Comparison of ENCODE assay signal across 11 cellular contexts in the genomic region with DNA sequence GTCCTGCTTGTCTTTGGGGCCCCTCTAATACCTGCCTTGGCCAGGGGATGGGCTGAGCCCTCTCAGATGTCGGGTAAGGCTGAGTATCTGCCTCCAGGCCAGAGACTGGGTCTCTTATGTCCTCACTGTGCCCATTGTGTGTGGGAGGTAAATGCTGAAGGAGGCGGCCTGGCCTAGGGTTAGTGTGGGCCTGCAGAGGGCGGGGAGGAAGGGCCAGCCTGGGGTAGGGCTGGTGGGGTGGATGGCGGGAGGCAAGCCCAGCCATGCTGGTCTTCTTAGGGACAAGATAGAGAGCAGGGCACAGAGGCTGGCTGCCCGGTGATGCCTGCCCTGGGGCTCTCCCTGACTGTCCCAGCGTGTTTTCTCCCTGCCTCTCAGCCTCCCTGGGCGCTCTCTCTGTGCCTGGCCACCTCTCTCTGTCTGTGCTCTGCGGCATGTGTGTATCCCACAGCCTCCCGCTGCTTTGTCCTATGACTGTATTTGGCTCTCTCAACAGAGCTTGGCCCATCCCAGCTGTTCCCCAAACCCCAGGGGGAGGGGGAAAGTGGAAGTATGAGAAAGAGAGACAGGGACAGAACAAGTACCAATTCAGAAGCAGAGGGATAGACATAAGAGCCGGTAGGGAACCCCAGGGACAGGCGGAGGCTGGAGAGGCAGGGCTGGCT. TPM values are rescaled to one million over a fixed set of nuclear protein-coding genes. Genes with fewer than 3 reads are reported as not detected.
DNase-seq lines count a peak whose midpoint lies in the region; ATAC-seq and TF ChIP-seq lines count a peak whose summit lies in the region.
"Had no signal": no experiment of that assay in that cellular context is flagged by ENCODE, and none has a peak within 500 bp of the region (broad histone marks: within the 10 kb centered on the region; RNA-seq: fewer than 3 reads in every experiment).

No MANE protein-coding gene starts in this region.

- no peaks in the 10 kb centered on the region for H3K36me3 ChIP-seq in lower lobe of right lung

- H3K27ac Mint-ChIP-seq in endothelial cell (ENCODE audit: unreplicated experiment), result no peak overlapping the region
- H3K27ac Mint-ChIP-seq in activated T-helper 1 cell treated with anti-CD3 and anti-CD28 coated beads, Interleukin-12 subunit alpha, Interleukin-12 subunit beta, Interleukin-2, Interleukin-4 antibody, amounts not matched to agents 30 ng/mL and 10 ng/mL and 1 ng/mL, durations not matched to agents 14 hours and 24 hours and 36 hours, result no peak overlapping the region
- H3K27ac Mint-ChIP-seq: type B pancreatic cell had no signal

- H3K4me3 ChIP-seq in NB4 (ENCODE audit: low read depth, low read length), result no peak overlapping the region
- no peak overlapping the region for H3K4me3 ChIP-seq in choroid plexus epithelial cell (ENCODE audit: low read depth, low read length)
- no peak overlapping the region for H3K4me3 ChIP-seq in lower lobe of right lung

- no peaks in the 10 kb centered on the region for H3K9me3 ChIP-seq in lower lobe of right lung

- TF ChIP-seq CTCF in NB4 (IDR thresholded peaks at IDR 0.05; ENCODE audit: low read depth, low read length), result no peak
- TF ChIP-seq CTCF in choroid plexus epithelial cell (conservative IDR thresholded peaks at IDR 0.05; ENCODE audit: low read depth, low read length), result no peak
- no peak for TF ChIP-seq CTCF in lower lobe of right lung (IDR thresholded peaks at IDR 0.05)
- TF ChIP-seq CTCF in endothelial cell (IDR thresholded peaks at IDR 0.05; ENCODE audit: unreplicated experiment), result no peak

- no peak for TF ChIP-seq POLR2A in NB4 (IDR thresholded peaks at IDR 0.05; ENCODE audit: extremely low read depth, insufficient read length)

- peak overlapping the region; percentile 46 for H3K27ac ChIP-seq in lower lobe of right lung

- no peaks in the 10 kb centered on the region for H3K9me3 Mint-ChIP-seq in endothelial cell (ENCODE audit: unreplicated experiment)
- H3K9me3 Mint-ChIP-seq in activated T-helper 1 cell treated with anti-CD3 and anti-CD28 coated beads, Interleukin-12 subunit alpha, Interleukin-12 subunit beta, Interleukin-2, Interleukin-4 antibody, amounts not matched to agents 30 ng/mL and 10 ng/mL and 1 ng/mL, durations not matched to agents 14 hours and 24 hours and 36 hours, result no peaks in the 10 kb centered on the region
- H3K9me3 Mint-ChIP-seq: type B pancreatic cell had no signal

- peaks cover 12% of the 10 kb centered on the region for H3K27me3 ChIP-seq in lower lobe of right lung (ENCODE audit: low read depth)

- intact Hi-C loops in lower lobe of right lung (cut with DNase I), result no loop called here
- intact Hi-C loops in activated T-helper 1 cell treated with anti-CD3 and anti-CD28 coated beads, Interleukin-12 subunit alpha, Interleukin-12 subunit beta, Interleukin-2, Interleukin-4 antibody, amounts not matched to agents 30 ng/mL and 10 ng/mL and 1 ng/mL, durations not matched to agents 14 hours and 24 hours and 36 hours (cut with micrococcal nuclease), result no loop called here

- H3K4me1 ChIP-seq in lower lobe of right lung, result peaks cover 18% of the 10 kb centered on the region

- H3K4me1 Mint-ChIP-seq in endothelial cell (ENCODE audit: unreplicated experiment), result peaks cover 28% of the 10 kb centered on the region
- H3K4me1 Mint-ChIP-seq in activated T-helper 1 cell treated with anti-CD3 and anti-CD28 coated beads, Interleukin-12 subunit alpha, Interleukin-12 subunit beta, Interleukin-2, Interleukin-4 antibody, amounts not matched to agents 30 ng/mL and 10 ng/mL and 1 ng/mL, durations not matched to agents 14 hours and 24 hours and 36 hours (ENCODE audit: low read depth), result peaks cover 38% of the 10 kb centered on the region

- H3K4me3 Mint-ChIP-seq in endothelial cell (ENCODE audit: unreplicated experiment), result no peak overlapping the region
- H3K4me3 Mint-ChIP-seq in activated T-helper 1 cell treated with anti-CD3 and anti-CD28 coated beads, Interleukin-12 subunit alpha, Interleukin-12 subunit beta, Interleukin-2, Interleukin-4 antibody, amounts not matched to agents 30 ng/mL and 10 ng/mL and 1 ng/mL, durations not matched to agents 14 hours and 24 hours and 36 hours, result no peak overlapping the region
- H3K4me3 Mint-ChIP-seq: type B pancreatic cell had no signal

- DNase-seq in NB4 (ENCODE audit: low read depth), result peak; percentile 39
- peak; percentile 58 for DNase-seq in choroid plexus epithelial cell (ENCODE audit: low read depth)
- DNase-seq in lower lobe of right lung, result no peak
- peak; percentile 17 for DNase-seq in stromal cell of bone marrow (ENCODE audit: low read depth)
- DNase-seq in NCI-H524 treated with DMSO at 0.1 percent for 48 hours (lab: John Stamatoyannopoulos, UW), result no peak
- DNase-seq in endothelial cell (ENCODE audit: low spot score), result no peak
- no peak for DNase-seq in NCI-H1105 treated with DMSO at 0.1 percent for 48 hours (lab: John Stamatoyannopoulos, UW)
- DNase-seq in activated T-helper 1 cell treated with anti-CD3 and anti-CD28 coated beads, Interleukin-12 subunit alpha, Interleukin-12 subunit beta, Interleukin-2, Interleukin-4 antibody, amounts not matched to agents 30 ng/mL and 10 ng/mL and 1 ng/mL, durations not matched to agents 14 hours and 24 hours and 36 hours (ENCODE audit: low spot score), result no peak
- DNase-seq: activated CD4-positive, alpha-beta T cell treated with anti-CD3 and anti-CD28 coated beads for 48 hours; NCI-H1092 had no signal

- H3K27me3 Mint-ChIP-seq in endothelial cell (ENCODE audit: unreplicated experiment), result peaks cover 26% of the 10 kb centered on the region
- H3K27me3 Mint-ChIP-seq in activated T-helper 1 cell treated with anti-CD3 and anti-CD28 coated beads, Interleukin-12 subunit alpha, Interleukin-12 subunit beta, Interleukin-2, Interleukin-4 antibody, amounts not matched to agents 30 ng/mL and 10 ng/mL and 1 ng/mL, durations not matched to agents 14 hours and 24 hours and 36 hours (ENCODE audit: insufficient read depth), result peaks cover 14% of the 10 kb centered on the region

- peak; percentile 4 to 10 for ATAC-seq in lower lobe of right lung

- H3K36me3 Mint-ChIP-seq in endothelial cell (ENCODE audit: low read depth, unreplicated experiment), result peaks cover 5% of the 10 kb centered on the region
- no peaks in the 10 kb centered on the region for H3K36me3 Mint-ChIP-seq in activated T-helper 1 cell treated with anti-CD3 and anti-CD28 coated beads, Interleukin-12 subunit alpha, Interleukin-12 subunit beta, Interleukin-2, Interleukin-4 antibody, amounts not matched to agents 30 ng/mL and 10 ng/mL and 1 ng/mL, durations not matched to agents 14 hours and 24 hours and 36 hours (ENCODE audit: low read depth)
- H3K36me3 Mint-ChIP-seq: type B pancreatic cell had no signal

RNA-seq across cellular contexts. Expression of a gene that starts 57.0 kb away (rescaled TPM):
- total RNA-seq in lower lobe of right lung (19.5 TPM), endothelial cell (ENCODE audit: unreplicated experiment) (65.9 TPM)
- 0.57 and 0.64 TPM in 2 replicates for total RNA-seq in activated T-helper 1 cell treated with anti-CD3 and anti-CD28 coated beads, Interleukin-12 subunit alpha, Interleukin-12 subunit beta, Interleukin-2, Interleukin-4 antibody, amounts not matched to agents 30 ng/mL and 10 ng/mL and 1 ng/mL, durations not matched to agents 14 hours and 24 hours and 36 hours

Comparison
In these comparisons a context has a peak if more than half of its experiments do, and no peak if none do; other contexts are left out.
1. DNase-seq: peak in NB4 (single experiment), choroid plexus epithelial cell (single experiment) and stromal cell of bone marrow (single experiment); none in lower lobe of right lung (single experiment), NCI-H524 treated with DMSO at 0.1 percent for 48 hours (single experiment), endothelial cell (single experiment), NCI-H1105 treated with DMSO at 0.1 percent for 48 hours (single experiment) and activated T-helper 1 cell treated with anti-CD3 and anti-CD28 coated beads, Interleukin-12 subunit alpha, Interleukin-12 subunit beta, Interleukin-2, Interleukin-4 antibody, amounts not matched to agents 30 ng/mL and 10 ng/mL and 1 ng/mL, durations not matched to agents 14 hours and 24 hours and 36 hours (single experiment).
2. RNA of a gene that starts 57.0 kb away (total RNA-seq): 65.9 TPM in endothelial cell (single experiment) and 19.5 TPM in lower lobe of right lung (single experiment); 0.57 to 0.64 TPM in activated T-helper 1 cell treated with anti-CD3 and anti-CD28 coated beads, Interleukin-12 subunit alpha, Interleukin-12 subunit beta, Interleukin-2, Interleukin-4 antibody, amounts not matched to agents 30 ng/mL and 10 ng/mL and 1 ng/mL, durations not matched to agents 14 hours and 24 hours and 36 hours; every median in the first group is over 10 times any median in the second.